Comparison of ENCODE assay signal across 21 cellular contexts in genomic region chr15:100717596-100717995, GRCh38.
"Had no signal": no experiment of that assay in that cellular context is flagged by ENCODE, and none has a peak within 500 bp of the region (broad histone marks: within the 10 kb centered on the region; RNA-seq: fewer than 3 reads in every experiment).

No MANE protein-coding gene starts in this region.

- DNase-seq: activated CD4-positive, alpha-beta T cell treated with anti-CD3 and anti-CD28 coated beads, Interleukin-2, amount 10 ng/mL, durations not matched to agents 24 days and 14 days; activated CD8-positive, alpha-beta memory T cell treated with anti-CD3 and anti-CD28 coated beads, Interleukin-2, amount 50 U/mL, for 4 hours; activated CD8-positive, alpha-beta T cell treated with anti-CD3 and anti-CD28 coated beads for 36 hours; activated effector memory CD4-positive, alpha-beta T cell treated with Interleukin-2 at 50 U/mL for 16 hours; activated naive CD4-positive, alpha-beta T cell treated with anti-CD3 and anti-CD28 coated beads, Interleukin-2, amount 50 U/mL, for 16 hours; activated T-cell treated with anti-CD3 and anti-CD28 coated beads, Interleukin-2, amount 50 U/mL, for 4 hours; effector memory CD4-positive, alpha-beta T cell; islet precursor cell; mesendoderm; naive thymus-derived CD8-positive, alpha-beta T cell; stimulated activated CD4-positive, alpha-beta T cell treated with anti-CD3 and anti-CD28 coated beads, Interleukin-4, amount 100 ng/mL, for 24 hours; testis; upper lobe of right lung had no signal

- H3K4me3 Mint-ChIP-seq: activated CD4-positive, alpha-beta T cell treated with anti-CD3 and anti-CD28 coated beads, Interleukin-2, amount 10 ng/mL, durations not matched to agents 24 days and 14 days; activated CD8-positive, alpha-beta T cell treated with anti-CD3 and anti-CD28 coated beads for 36 hours; activated T-cell treated with anti-CD3 and anti-CD28 coated beads, Interleukin-2, amount 50 U/mL, for 4 hours; dendritic cell treated with granulocyte-macrophage colony-stimulating factor and Interleukin-4, amounts not matched to agents 40 ng/mL and 50 ng/mL, for 4 days; naive thymus-derived CD8-positive, alpha-beta T cell; stimulated activated effector memory CD8-positive, alpha-beta T cell treated with anti-CD3 and anti-CD28 coated beads, Interleukin-12 subunit alpha, Interleukin-12 subunit beta, amount 100 ng/mL, for 72 hours; T-helper 1 cell treated with Interleukin-12 subunit alpha and Interleukin-12 subunit beta and Interleukin-4 antibody, amounts not matched to agents 30 μg/mL and 1 μg/mL, for 36 hours had no signal

- H3K9me3 ChIP-seq: esophagus muscularis mucosa, pancreas, testis, upper lobe of right lung had no signal

- H3K4me1 Mint-ChIP-seq: activated CD4-positive, alpha-beta T cell treated with anti-CD3 and anti-CD28 coated beads, Interleukin-2, amount 10 ng/mL, durations not matched to agents 24 days and 14 days; stimulated activated effector memory CD8-positive, alpha-beta T cell treated with anti-CD3 and anti-CD28 coated beads, Interleukin-12 subunit alpha, Interleukin-12 subunit beta, amount 100 ng/mL, for 72 hours had no signal

- H3K27ac ChIP-seq: esophagus muscularis mucosa, hepatocyte, testis, upper lobe of right lung had no signal

- H3K79me2 ChIP-seq: hepatocyte had no signal

- H3K27me3 ChIP-seq: esophagus muscularis mucosa, hepatocyte, pancreas, testis, upper lobe of right lung had no signal

- H3K4me1 ChIP-seq: testis had no signal

- H3K4me3 ChIP-seq: esophagus muscularis mucosa, hepatocyte, pancreas, testis, upper lobe of right lung had no signal

- ATAC-seq: activated CD8-positive, alpha-beta T cell treated with anti-CD3 and anti-CD28 coated beads for 36 hours; activated T-cell treated with anti-CD3 and anti-CD28 coated beads, Interleukin-2, amount 50 U/mL, for 4 hours; left lobe of liver; naive thymus-derived CD8-positive, alpha-beta T cell; pancreas; sciatic nerve; stimulated activated effector memory CD8-positive, alpha-beta T cell treated with anti-CD3 and anti-CD28 coated beads, Interleukin-12 subunit alpha, Interleukin-12 subunit beta, amount 100 ng/mL, for 72 hours; upper lobe of right lung had no signal

- H2AFZ ChIP-seq: hepatocyte had no signal

- H3K27ac Mint-ChIP-seq: activated CD4-positive, alpha-beta T cell treated with anti-CD3 and anti-CD28 coated beads, Interleukin-2, amount 10 ng/mL, durations not matched to agents 24 days and 14 days; activated CD8-positive, alpha-beta T cell treated with anti-CD3 and anti-CD28 coated beads for 36 hours; dendritic cell treated with granulocyte-macrophage colony-stimulating factor and Interleukin-4, amounts not matched to agents 40 ng/mL and 50 ng/mL, for 4 days; stimulated activated effector memory CD8-positive, alpha-beta T cell treated with anti-CD3 and anti-CD28 coated beads, Interleukin-12 subunit alpha, Interleukin-12 subunit beta, amount 100 ng/mL, for 72 hours; T-helper 1 cell treated with Interleukin-12 subunit alpha and Interleukin-12 subunit beta and Interleukin-4 antibody, amounts not matched to agents 30 μg/mL and 1 μg/mL, for 36 hours had no signal

- H3K27me3 Mint-ChIP-seq: activated CD4-positive, alpha-beta T cell treated with anti-CD3 and anti-CD28 coated beads, Interleukin-2, amount 10 ng/mL, durations not matched to agents 24 days and 14 days; activated CD8-positive, alpha-beta T cell treated with anti-CD3 and anti-CD28 coated beads for 36 hours had no signal

- H3K36me3 Mint-ChIP-seq: naive thymus-derived CD8-positive, alpha-beta T cell; stimulated activated effector memory CD8-positive, alpha-beta T cell treated with anti-CD3 and anti-CD28 coated beads, Interleukin-12 subunit alpha, Interleukin-12 subunit beta, amount 100 ng/mL, for 72 hours had no signal

- H3K4me2 ChIP-seq: hepatocyte had no signal

- H3K9me3 Mint-ChIP-seq: activated CD4-positive, alpha-beta T cell treated with anti-CD3 and anti-CD28 coated beads, Interleukin-2, amount 10 ng/mL, durations not matched to agents 24 days and 14 days; activated CD8-positive, alpha-beta T cell treated with anti-CD3 and anti-CD28 coated beads for 36 hours; activated T-cell treated with anti-CD3 and anti-CD28 coated beads, Interleukin-2, amount 50 U/mL, for 4 hours; dendritic cell treated with granulocyte-macrophage colony-stimulating factor and Interleukin-4, amounts not matched to agents 40 ng/mL and 50 ng/mL, for 4 days; stimulated activated effector memory CD8-positive, alpha-beta T cell treated with anti-CD3 and anti-CD28 coated beads, Interleukin-12 subunit alpha, Interleukin-12 subunit beta, amount 100 ng/mL, for 72 hours; T-helper 1 cell treated with Interleukin-12 subunit alpha and Interleukin-12 subunit beta and Interleukin-4 antibody, amounts not matched to agents 30 μg/mL and 1 μg/mL, for 36 hours had no signal

- H3K36me3 ChIP-seq: esophagus muscularis mucosa, pancreas, upper lobe of right lung had no signal
